Comparison of ENCODE assay signal across 23 cellular contexts in genomic region chr7:153581415-153581814, GRCh38.
A peak's percentile ranks its signal among the peaks of the same experiment; 100 is the strongest.
DNase-seq lines count a peak whose midpoint lies in the region; ATAC-seq and TF ChIP-seq lines count a peak whose summit lies in the region.
"Had no signal": no experiment of that assay in that cellular context is flagged by ENCODE, and none has a peak within 500 bp of the region (broad histone marks: within the 10 kb centered on the region; RNA-seq: fewer than 3 reads in every experiment).

No MANE protein-coding gene starts in this region.

- intact Hi-C loops in Right ventricle myocardium inferior (cut with DNase I): no loop called here
- intact Hi-C loops in cardiac septum (cut with DNase I): no loop called here
- intact Hi-C loops in left ventricle myocardium superior (cut with micrococcal nuclease): no loop called here
- intact Hi-C loops in uterus (cut with DNase I; ENCODE audit: low total_unique reads): no loop called here

- ATAC-seq in Right ventricle myocardium inferior (peak; percentile 59), left ventricle myocardium superior (peak; percentile 27)
- ATAC-seq: A549; CD8-positive, alpha-beta T cell; GM12878 had no signal

- peaks cover 5% of the 10 kb centered on the region for H3K9me3 Mint-ChIP-seq in glutamatergic neuron (ENCODE audit: unreplicated experiment)

- no peak overlapping the region for H3K27ac ChIP-seq in right atrium auricular region
- H3K27ac ChIP-seq in uterus: peak overlapping the region; percentile 46 to 93
- H3K27ac ChIP-seq: 22Rv1; A549; BLaER1 treated with 17β-estradiol and CSF1 and Interleukin-3, amounts not matched to agents 10 nM and 100 nM; C4-2B had no signal

- H3K36me3 Mint-ChIP-seq in glutamatergic neuron (ENCODE audit: unreplicated experiment): peaks cover 5% of the 10 kb centered on the region
- H3K36me3 Mint-ChIP-seq: CD8-positive, alpha-beta T cell had no signal

- no peaks in the 10 kb centered on the region for H3K27me3 ChIP-seq in right atrium auricular region
- no peaks in the 10 kb centered on the region for H3K27me3 ChIP-seq in uterus
- H3K27me3 ChIP-seq: BLaER1 treated with 17β-estradiol and CSF1 and Interleukin-3, amounts not matched to agents 10 nM and 100 nM had no signal

- H3K9me3 ChIP-seq in right atrium auricular region (peaks cover 0 to 2% of the 10 kb centered on the region in 2 donors), uterus (no peaks in the 10 kb centered on the region)

- no peaks in the 10 kb centered on the region for H3K4me1 Mint-ChIP-seq in glutamatergic neuron (ENCODE audit: low read depth, unreplicated experiment)
- H3K4me1 Mint-ChIP-seq: B cell had no signal

- no peak overlapping the region for H3K4me3 ChIP-seq in right atrium auricular region
- no peak overlapping the region for H3K4me3 ChIP-seq in uterus
- H3K4me3 ChIP-seq: A549; BLaER1 treated with 17β-estradiol and CSF1 and Interleukin-3, amounts not matched to agents 10 nM and 100 nM; GM12878 had no signal

- no peaks in the 10 kb centered on the region for H3K27me3 Mint-ChIP-seq in glutamatergic neuron (ENCODE audit: unreplicated experiment)
- H3K27me3 Mint-ChIP-seq: B cell; CD4-positive, alpha-beta T cell had no signal

- DNase-seq in Right ventricle myocardium inferior (ENCODE audit: missing footprints): no peak
- no peak for DNase-seq in cardiac septum (ENCODE audit: low spot score)
- no peak for DNase-seq in left ventricle myocardium superior
- DNase-seq in right atrium auricular region (ENCODE audit: low spot score): no peak
- DNase-seq in uterus: no peak
- DNase-seq in glutamatergic neuron: no peak
- DNase-seq: AML-193; CD4-positive, alpha-beta T cell; CD8-positive, alpha-beta T cell; COR-L47; DMS 273 treated with DMSO at 0.1 percent for 48 hours; DMS153; DMS53; DMS79; DND-41; EL; GDM1 had no signal

- H3K27ac Mint-ChIP-seq in glutamatergic neuron (ENCODE audit: unreplicated experiment): no peak overlapping the region
- H3K27ac Mint-ChIP-seq: B cell; CD4-positive, alpha-beta T cell; CD8-positive, alpha-beta T cell had no signal

- no peak for TF ChIP-seq POLR2A in uterus (IDR thresholded peaks at IDR 0.05)

- H3K4me1 ChIP-seq in right atrium auricular region (no peaks in the 10 kb centered on the region), uterus (no peaks in the 10 kb centered on the region)
- H3K4me1 ChIP-seq: A549; BLaER1 treated with 17β-estradiol and CSF1 and Interleukin-3, amounts not matched to agents 10 nM and 100 nM had no signal

- H3K4me3 Mint-ChIP-seq in glutamatergic neuron (ENCODE audit: unreplicated experiment): no peak overlapping the region
- H3K4me3 Mint-ChIP-seq: B cell; CD4-positive, alpha-beta T cell; CD8-positive, alpha-beta T cell had no signal

- TF ChIP-seq CTCF in right atrium auricular region (IDR thresholded peaks at IDR 0.05) (no peak), uterus (IDR thresholded peaks at IDR 0.05) (no peak), glutamatergic neuron (IDR thresholded peaks at IDR 0.05; ENCODE audit: partially characterized antibody, unreplicated experiment) (no peak)

- H3K36me3 ChIP-seq in right atrium auricular region (no peaks in the 10 kb centered on the region), uterus (no peaks in the 10 kb centered on the region)
- H3K36me3 ChIP-seq: BLaER1 treated with 17β-estradiol and CSF1 and Interleukin-3, amounts not matched to agents 10 nM and 100 nM had no signal

Comparison
In these comparisons a context has a peak if more than half of its experiments do, and no peak if none do; other contexts are left out.
1. H3K27ac ChIP-seq: peak in uterus (2 of 2); none in right atrium auricular region (0 of 2).